In genomic region chr16:82220541-82220940, GRCh38 we compare ENCODE assay signal across 19 cellular contexts.
"Had no signal": no experiment of that assay in that cellular context is flagged by ENCODE, and none has a peak within 500 bp of the region (broad histone marks: within the 10 kb centered on the region; RNA-seq: fewer than 3 reads in every experiment).

No MANE protein-coding gene starts in this region.

- H3K27me3 ChIP-seq: heart right ventricle, ovary, right atrium auricular region, suprapubic skin, thyroid gland, upper lobe of left lung had no signal

- FAIRE-seq: islet of Langerhans, small intestine had no signal

- H3K4me3 ChIP-seq: dorsolateral prefrontal cortex, heart right ventricle, mucosa of descending colon, ovary, right atrium auricular region, suprapubic skin, thyroid gland, upper lobe of left lung had no signal

- DNase-seq: cortex of kidney; dorsolateral prefrontal cortex; effector CD8-positive, alpha-beta T cell; foreskin melanocyte; heart right ventricle; hypothalamus; kidney glomerular epithelial cell; mucosa of descending colon; naive thymus-derived CD8-positive, alpha-beta T cell; nucleus accumbens; ovary; small intestine; stimulated activated CD4-positive, alpha-beta T cell treated with anti-CD3 and anti-CD28 coated beads, Interleukin-12 subunit alpha, Interleukin-12 subunit beta, amount 100 ng/mL, for 4 hours; stimulated activated naive CD8-positive, alpha-beta T cell treated with anti-CD3 and anti-CD28 coated beads, Interleukin-15, Interleukin-2, amounts not matched to agents 100 U/mL and 50 U/mL, for 24 hours; thyroid gland; upper lobe of left lung had no signal

- ATAC-seq: heart right ventricle; mucosa of descending colon; naive thymus-derived CD8-positive, alpha-beta T cell; stimulated activated naive CD8-positive, alpha-beta T cell treated with anti-CD3 and anti-CD28 coated beads, Interleukin-15, Interleukin-2, amounts not matched to agents 100 U/mL and 50 U/mL, for 24 hours had no signal

- H3K9me3 ChIP-seq: heart right ventricle, mucosa of descending colon, ovary, right atrium auricular region, suprapubic skin, thyroid gland, upper lobe of left lung had no signal

- H3K4me1 ChIP-seq: heart right ventricle, right atrium auricular region, suprapubic skin, thyroid gland, upper lobe of left lung had no signal

- H3K27ac ChIP-seq: dorsolateral prefrontal cortex, heart right ventricle, ovary, right atrium auricular region, suprapubic skin, thyroid gland, upper lobe of left lung had no signal

- H3K36me3 ChIP-seq: heart right ventricle, ovary, right atrium auricular region, suprapubic skin, thyroid gland, upper lobe of left lung had no signal
